1 cellular context compared by ENCODE assay signal in the genomic region with DNA sequence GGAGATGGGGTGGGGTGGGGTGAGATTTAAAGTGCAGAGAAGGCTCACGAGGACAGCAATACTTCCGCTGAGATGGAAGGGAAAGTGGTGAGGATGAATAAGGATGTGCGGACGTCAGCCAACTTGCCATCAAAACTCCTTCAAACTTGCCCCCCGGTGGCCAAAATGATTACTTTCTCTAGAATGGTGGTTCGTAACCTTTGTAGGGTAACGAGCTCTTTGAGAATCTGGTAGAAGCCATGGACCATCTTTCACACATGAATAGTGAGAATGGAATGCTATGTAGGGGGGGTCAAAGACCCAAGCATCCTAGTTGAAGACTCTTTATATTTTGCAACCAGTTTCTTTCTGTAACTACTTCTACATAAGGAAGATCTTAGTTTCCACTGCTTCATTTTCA.
TF ChIP-seq lines count a peak whose summit lies in the region.

No MANE protein-coding gene starts in this region.

TF ChIP-seq in endothelial cell of umbilical vein, 7 proteins besides CTCF, POLR2A, EP300 and RAD21:
- TF ChIP-seq, protein P1, sequence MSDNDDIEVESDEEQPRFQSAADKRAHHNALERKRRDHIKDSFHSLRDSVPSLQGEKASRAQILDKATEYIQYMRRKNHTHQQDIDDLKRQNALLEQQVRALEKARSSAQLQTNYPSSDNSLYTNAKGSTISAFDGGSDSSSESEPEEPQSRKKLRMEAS (IDR thresholded peaks at IDR 0.05; ENCODE audit: insufficient read depth, insufficient read length): no peak
- TF ChIP-seq FOS (IDR thresholded peaks at IDR 0.05; ENCODE audit: borderline replicate concordance, insufficient read depth, low read length) (no peak), JUN (IDR thresholded peaks at IDR 0.05; ENCODE audit: borderline replicate concordance, insufficient read depth, insufficient read length, low read depth) (no peak), MYC (IDR thresholded peaks at IDR 0.05; ENCODE audit: low read depth, low read length) (no peak), EZH2 (IDR thresholded peaks at IDR 0.05; ENCODE audit: borderline replicate concordance, low read depth, low read length, severe bottlenecking) (no peak), GATA2 (IDR thresholded peaks at IDR 0.05; ENCODE audit: insufficient read depth, insufficient read length, low read depth, low read length) (no peak), POLR2AphosphoS5 (IDR thresholded peaks at IDR 0.05; ENCODE audit: insufficient read depth, low read depth, low read length) (no peak)
